8 cellular contexts compared by ENCODE assay signal in the genomic region with DNA sequence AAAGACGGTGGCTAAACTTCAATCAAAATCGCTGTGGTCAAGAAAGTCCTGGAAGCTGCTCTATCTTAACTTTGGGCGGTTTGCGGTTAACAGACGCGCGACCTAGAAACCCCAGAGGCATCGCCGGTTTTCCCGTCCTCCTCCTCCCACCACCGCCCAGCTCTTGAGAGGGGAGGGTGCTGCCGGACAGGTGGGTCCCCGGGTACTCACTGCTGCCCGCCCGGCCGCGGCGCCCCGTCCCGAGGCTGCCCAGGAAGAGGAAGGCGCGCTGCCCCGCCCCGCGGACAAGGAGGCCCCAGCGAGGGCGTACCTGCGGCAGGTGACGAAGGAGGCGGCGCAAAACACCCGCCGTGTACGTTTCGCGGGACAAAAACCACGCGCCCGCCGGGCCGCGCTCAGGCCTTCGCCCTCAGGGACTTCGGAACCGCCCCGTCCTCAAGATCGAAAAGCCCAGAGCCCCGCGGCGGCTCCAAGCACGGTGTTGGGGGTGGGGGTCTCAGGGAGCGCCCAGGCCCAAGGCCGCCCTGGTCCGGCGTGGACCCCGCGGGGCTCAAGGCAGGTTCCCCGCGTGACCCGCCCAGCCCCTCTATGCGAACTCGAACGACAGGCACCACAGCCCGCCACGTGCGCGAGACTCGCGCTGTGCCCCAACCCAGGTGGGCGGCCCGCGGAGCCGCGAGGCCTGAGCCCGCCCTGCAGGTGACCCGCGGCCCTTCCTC. TPM values are rescaled to one million over a fixed set of nuclear protein-coding genes. Genes with fewer than 3 reads are reported as not detected.
DNase-seq lines count a peak whose midpoint lies in the region; ATAC-seq and TF ChIP-seq lines count a peak whose summit lies in the region.

Gene SH3YL1 (minus strand): TSS at position 259 of the 719 bp plus-strand sequence. CDS start 48 bp downstream, at position 211.

- H3K36me3 ChIP-seq in neuronal stem cell (replicated peaks in 1 of 2; ENCODE audit: control insufficient read depth in 2 of 2, insufficient read depth in 2 of 2, low read length in 2 of 2) = peaks cover 2 to 70% of the 10 kb centered on the region in 2 donors
- no peaks in the 10 kb centered on the region for H3K36me3 ChIP-seq in upper lobe of left lung

- H2BK15ac ChIP-seq in neuronal stem cell (ENCODE audit: low read length) = peak within 1 kb of the TSS; percentile 57

- H3K36me3 Mint-ChIP-seq in activated T-helper 2 cell treated with anti-CD3 and anti-CD28 coated beads, Interferon-gamma antibody, Interleukin-2, Interleukin-4, amounts not matched to agents 10 μg/mL and 5 μg/mL and 100 μg/mL, durations not matched to agents 14 hours and 24 hours and 36 hours (ENCODE audit: low read depth) = peaks cover 54% of the 10 kb centered on the region

- no peak within 1 kb of the TSS for H4K91ac ChIP-seq in neuronal stem cell (ENCODE audit: low read depth, low read length, poor library complexity)

- TF ChIP-seq POLR2A in upper lobe of left lung (IDR thresholded peaks at IDR 0.05) = peak in 2 of 4 donors; percentile 44 to 81

- peaks cover 43% of the 10 kb centered on the region for H3K4me1 Mint-ChIP-seq in activated T-helper 2 cell treated with anti-CD3 and anti-CD28 coated beads, Interferon-gamma antibody, Interleukin-2, Interleukin-4, amounts not matched to agents 10 μg/mL and 5 μg/mL and 100 μg/mL, durations not matched to agents 14 hours and 24 hours and 36 hours (ENCODE audit: low read depth)

- no peak for TF ChIP-seq CTCF in foreskin fibroblast (IDR thresholded peaks at IDR 0.05; ENCODE audit: low read depth, low read length)
- TF ChIP-seq CTCF in upper lobe of left lung (IDR thresholded peaks at IDR 0.05) = no peak

- H3K27ac ChIP-seq in neuronal stem cell (replicated peaks; ENCODE audit: low read length) (no peak within 1 kb of the TSS), upper lobe of left lung (peak within 1 kb of the TSS; percentile 90 to 93 (median 90))

- peak within 1 kb of the TSS; percentile 30 for H4K8ac ChIP-seq in neuronal stem cell (ENCODE audit: low read depth, low read length)

- H3K27me3 ChIP-seq in neuronal stem cell (ENCODE audit: control insufficient read depth in 3 of 3, insufficient read depth in 3 of 3, low read depth in 1 of 3, low read length in 3 of 3) (peaks cover 0 to 15% (median 13%) of the 10 kb centered on the region in 3 experiments), upper lobe of left lung (no peaks in the 10 kb centered on the region)

- no peak within 1 kb of the TSS for H2BK120ac ChIP-seq in neuronal stem cell (ENCODE audit: low read depth, low read length)

- no peak for TF ChIP-seq EP300 in upper lobe of left lung (IDR thresholded peaks at IDR 0.05)

- whole genome bisulfite sequencing in neuronal stem cell (ENCODE audit: extremely low coverage in 2 of 2, insufficient read length in 2 of 2, insufficient replicate concordance in 1 of 2), 2 donors = no CpG with 5 or more reads among the region's 77 CpGs
- WGBS in upper lobe of left lung, 2 donors = 0 to 1% methylated on average over 2 to 43 of the region's 77 CpGs

- H3K9me3 Mint-ChIP-seq in activated T-helper 2 cell treated with anti-CD3 and anti-CD28 coated beads, Interferon-gamma antibody, Interleukin-2, Interleukin-4, amounts not matched to agents 10 μg/mL and 5 μg/mL and 100 μg/mL, durations not matched to agents 14 hours and 24 hours and 36 hours = peaks cover 11% of the 10 kb centered on the region

- intact Hi-C loops in activated T-helper 2 cell treated with anti-CD3 and anti-CD28 coated beads, Interferon-gamma antibody, Interleukin-2, Interleukin-4, amounts not matched to agents 10 μg/mL and 5 μg/mL and 100 μg/mL, durations not matched to agents 14 hours and 24 hours and 36 hours (cut with micrococcal nuclease) = loop anchor here (1.0 to 5.0 kb wide), 4 partner anchors 35 to 413 kb away; partner anchors contain the start of gene TMEM18

- peaks cover 13 to 41% of the 10 kb centered on the region in 2 donors for H3K9me3 ChIP-seq in neuronal stem cell (replicated peaks in 1 of 2; ENCODE audit: control insufficient read depth in 2 of 2, insufficient read depth in 1 of 2, low read depth in 1 of 2, low read length in 2 of 2)
- no peaks in the 10 kb centered on the region for H3K9me3 ChIP-seq in upper lobe of left lung

- H3K4me1 ChIP-seq in neuronal stem cell (ENCODE audit: control insufficient read depth in 2 of 2, insufficient read depth in 1 of 2, low read depth in 1 of 2, low read length in 2 of 2) = peaks cover 8% of the 10 kb centered on the region in 2 donors
- peaks cover 36 to 74% (median 47%) of the 10 kb centered on the region in 4 donors for H3K4me1 ChIP-seq in upper lobe of left lung

- H3K4me3 ChIP-seq in foreskin fibroblast (ENCODE audit: low read depth in 1 of 2, low read length in 2 of 2) (peak within 1 kb of the TSS; percentile 65 to 94), neuronal stem cell (ENCODE audit: low read length in 2 of 2) (peak within 1 kb of the TSS; percentile 89 to 95), upper lobe of left lung (peak within 1 kb of the TSS; percentile 80 to 93 (median 86))

- ATAC-seq in HG02588 (IDR thresholded peaks at IDR 0.05; ENCODE audit: unreplicated experiment) (peak; percentile 25), upper lobe of left lung (ENCODE audit: low FRiP score in 2 of 2) (peak; percentile 56 to 83)

- DNase-seq in G401 (ENCODE audit: low spot score) (peak; percentile 19), NCI-H69 (lab: John Stamatoyannopoulos, UW) (peak; percentile 76), foreskin fibroblast (peak in 1 of 2 donors; percentile 30), neuronal stem cell (ENCODE audit: low spot score) (no peak), upper lobe of left lung (peak; percentile 90 to 95)
- peak; percentile 38 for DNase-seq in activated T-helper 2 cell treated with anti-CD3 and anti-CD28 coated beads, Interferon-gamma antibody, Interleukin-2, Interleukin-4, amounts not matched to agents 10 μg/mL and 5 μg/mL and 100 μg/mL, durations not matched to agents 14 hours and 24 hours and 36 hours (ENCODE audit: low spot score)
- DNase-seq in NK-92 treated with Interleukin-12 subunit alpha and Interleukin-12 subunit beta, amount 100 ng/mL, for 24 hours (lab: John Stamatoyannopoulos, UW) = no peak

- in situ Hi-C loops in G401 (cut with HindIII; ENCODE audit: low sequenced_read_pairs) = no loop called here

- H3K18ac ChIP-seq in neuronal stem cell (ENCODE audit: low read length) = peak within 1 kb of the TSS; percentile 99

- peak within 1 kb of the TSS; percentile 93 for H3K27ac Mint-ChIP-seq in activated T-helper 2 cell treated with anti-CD3 and anti-CD28 coated beads, Interferon-gamma antibody, Interleukin-2, Interleukin-4, amounts not matched to agents 10 μg/mL and 5 μg/mL and 100 μg/mL, durations not matched to agents 14 hours and 24 hours and 36 hours

- H2BK12ac ChIP-seq in neuronal stem cell (ENCODE audit: low read length) = no peak within 1 kb of the TSS

- peak within 1 kb of the TSS; percentile 96 for H2BK5ac ChIP-seq in neuronal stem cell (ENCODE audit: low read length)

- peaks cover 3% of the 10 kb centered on the region for H3K79me1 ChIP-seq in neuronal stem cell (ENCODE audit: low read depth, low read length)

- peak within 1 kb of the TSS; percentile 91 for H3K4me2 ChIP-seq in neuronal stem cell (ENCODE audit: insufficient read depth, low read length, poor library complexity, severe bottlenecking)

- peak within 1 kb of the TSS; percentile 93 for H3K4me3 Mint-ChIP-seq in activated T-helper 2 cell treated with anti-CD3 and anti-CD28 coated beads, Interferon-gamma antibody, Interleukin-2, Interleukin-4, amounts not matched to agents 10 μg/mL and 5 μg/mL and 100 μg/mL, durations not matched to agents 14 hours and 24 hours and 36 hours (ENCODE audit: low read depth)

- H2AFZ ChIP-seq in neuronal stem cell (ENCODE audit: low read length) = peak within 1 kb of the TSS; percentile 91

- H3K4ac ChIP-seq in neuronal stem cell (ENCODE audit: low read length) = no peak within 1 kb of the TSS

- peak within 1 kb of the TSS; percentile 90 for H3K23ac ChIP-seq in neuronal stem cell (ENCODE audit: low read depth, low read length, poor library complexity)

- H3K9ac ChIP-seq in neuronal stem cell (ENCODE audit: low read depth, low read length, poor library complexity) = peak within 1 kb of the TSS; percentile 98

- peak within 1 kb of the TSS; percentile 87 for H3K14ac ChIP-seq in neuronal stem cell (ENCODE audit: low read length)

- peak within 1 kb of the TSS; percentile 88 for H2AK5ac ChIP-seq in neuronal stem cell (ENCODE audit: low read depth, low read length)

- H3K27me3 Mint-ChIP-seq in activated T-helper 2 cell treated with anti-CD3 and anti-CD28 coated beads, Interferon-gamma antibody, Interleukin-2, Interleukin-4, amounts not matched to agents 10 μg/mL and 5 μg/mL and 100 μg/mL, durations not matched to agents 14 hours and 24 hours and 36 hours (ENCODE audit: low read depth) = no peaks in the 10 kb centered on the region

RNA-seq across cellular contexts. Expression of gene SH3YL1, which starts in this region (rescaled TPM):
- total RNA-seq in G401 (2014; rRNA removed; shearing (Covaris generic)) = 6.1 and 20.4 TPM in 2 replicates
- total RNA-seq in activated T-helper 2 cell treated with anti-CD3 and anti-CD28 coated beads, Interferon-gamma antibody, Interleukin-2, Interleukin-4, amounts not matched to agents 10 μg/mL and 5 μg/mL and 100 μg/mL, durations not matched to agents 14 hours and 24 hours and 36 hours = 34.7 and 37.1 TPM in 2 replicates
- polyA plus RNA-seq in neuronal stem cell (2013, experiment 1 of 2) = 15.9 TPM
- polyA plus RNA-seq in neuronal stem cell (2013, experiment 2 of 2) = 15.8 TPM
- 100 to 1,000 TPM in 3 of 6 donors, 10 to 100 TPM in 3; 30.5 to 140 (median 89.2) TPM for total RNA-seq in upper lobe of left lung

Comparison
In these comparisons a context has a peak if more than half of its experiments do, and no peak if none do; other contexts are left out.
1. DNase-seq: peak in G401 (single experiment), NCI-H69 (single experiment), activated T-helper 2 cell treated with anti-CD3 and anti-CD28 coated beads, Interferon-gamma antibody, Interleukin-2, Interleukin-4, amounts not matched to agents 10 μg/mL and 5 μg/mL and 100 μg/mL, durations not matched to agents 14 hours and 24 hours and 36 hours (single experiment) and upper lobe of left lung (2 of 2); none in neuronal stem cell (single experiment) and NK-92 treated with Interleukin-12 subunit alpha and Interleukin-12 subunit beta, amount 100 ng/mL, for 24 hours (single experiment).
2. Peak in every context shown above with its lines, with median percentiles within 50 percentile points of each other: H3K4me3 ChIP-seq.